In genomic region chr1:107073493-107073892, GRCh38 we compare ENCODE assay signal across 34 cellular contexts.
"Had no signal": no experiment of that assay in that cellular context is flagged by ENCODE, and none has a peak within 500 bp of the region (broad histone marks: within the 10 kb centered on the region; RNA-seq: fewer than 3 reads in every experiment).

No MANE protein-coding gene starts in this region.

- DNase-seq: activated effector memory CD4-positive, alpha-beta T cell treated with anti-CD3 and anti-CD28 coated beads, Interleukin-2, amount 50 U/mL, for 16 hours; activated effector memory CD4-positive, alpha-beta T cell treated with Interleukin-2 at 50 U/mL for 16 hours; activated gamma-delta T cell; activated gamma-delta T cell treated with Interleukin-2 at 50 U/mL for 16 hours; activated naive CD4-positive, alpha-beta T cell; activated naive CD4-positive, alpha-beta T cell treated with anti-CD3 and anti-CD28 coated beads for 36 hours; activated naive CD4-positive, alpha-beta T cell treated with anti-CD3 and anti-CD28 coated beads, Interleukin-2, amount 10 ng/mL, durations not matched to agents 7 days and 5 days; activated naive CD4-positive, alpha-beta T cell treated with anti-CD3 and anti-CD28 coated beads, Interleukin-2, amount 50 U/mL, for 16 hours; activated naive CD4-positive, alpha-beta T cell treated with Interleukin-2 at 50 U/mL for 16 hours; activated naive CD8-positive, alpha-beta T cell treated with anti-CD3 and anti-CD28 coated beads for 36 hours; activated naive CD8-positive, alpha-beta T cell treated with anti-CD3 and anti-CD28 coated beads, Interleukin-2, amount 10 ng/mL, durations not matched to agents 7 days and 5 days; activated naive CD8-positive, alpha-beta T cell treated with anti-CD3 and anti-CD28 coated beads, Interleukin-2, amount 50 U/mL, for 24 hours; activated T-cell treated with anti-CD3 and anti-CD28 coated beads, Interleukin-2, amount 50 U/mL, for 1 hour; activated T-cell treated with anti-CD3 and anti-CD28 coated beads, Interleukin-2, amount 50 U/mL, for 24 hours; activated T-cell treated with anti-CD3 and anti-CD28 coated beads, Interleukin-2, amount 50 U/mL, for 4 hours; activated T-cell treated with anti-CD3 and anti-CD28 coated beads, Interleukin-2, amount 50 U/mL, for 48 hours; activated T-cell treated with anti-CD3 and anti-CD28 coated beads, Interleukin-2, amount 50 U/mL, for 72 hours; adrenal gland; amniotic stem cell; amygdala; anterior cingulate cortex; aorta; body of pancreas; brain microvascular endothelial cell; caudate nucleus; central memory CD4-positive, alpha-beta T cell; cerebellar nuclear complex had no signal

- ATAC-seq: activated naive CD4-positive, alpha-beta T cell treated with anti-CD3 and anti-CD28 coated beads, Interleukin-2, amount 50 U/mL, for 72 hours; activated naive CD8-positive, alpha-beta T cell treated with anti-CD3 and anti-CD28 coated beads, Interleukin-2, amount 50 U/mL, for 24 hours; activated T-cell treated with anti-CD3 and anti-CD28 coated beads, Interleukin-2, amount 50 U/mL, for 4 hours; activated T-cell treated with anti-CD3 and anti-CD28 coated beads, Interleukin-2, amount 50 U/mL, for 72 hours; activated T-helper 17 cell treated with anti-CD3 and anti-CD28 coated beads, Interleukin-2, amount 50 U/mL, for 72 hours; body of pancreas had no signal

- H3K9me3 ChIP-seq: adrenal gland, ascending aorta, body of pancreas, breast epithelium had no signal

- FAIRE-seq: astrocyte, bronchial epithelial cell had no signal

- H3K27me3 ChIP-seq: adrenal gland, ascending aorta, body of pancreas, brain microvascular endothelial cell, breast epithelium, cardiac muscle cell had no signal

- H3K4me3 ChIP-seq: adrenal gland, ascending aorta, body of pancreas, breast epithelium, cardiac muscle cell had no signal

- H3K27ac ChIP-seq: adrenal gland, ascending aorta, body of pancreas, brain microvascular endothelial cell, breast epithelium, cardiac muscle cell had no signal

- H3K4me1 ChIP-seq: adrenal gland, ascending aorta, body of pancreas, breast epithelium had no signal

- H3K36me3 ChIP-seq: adrenal gland, ascending aorta, brain microvascular endothelial cell, breast epithelium, cardiac muscle cell had no signal
